ENCODE assay signal across 1 cellular context in the genomic region with DNA sequence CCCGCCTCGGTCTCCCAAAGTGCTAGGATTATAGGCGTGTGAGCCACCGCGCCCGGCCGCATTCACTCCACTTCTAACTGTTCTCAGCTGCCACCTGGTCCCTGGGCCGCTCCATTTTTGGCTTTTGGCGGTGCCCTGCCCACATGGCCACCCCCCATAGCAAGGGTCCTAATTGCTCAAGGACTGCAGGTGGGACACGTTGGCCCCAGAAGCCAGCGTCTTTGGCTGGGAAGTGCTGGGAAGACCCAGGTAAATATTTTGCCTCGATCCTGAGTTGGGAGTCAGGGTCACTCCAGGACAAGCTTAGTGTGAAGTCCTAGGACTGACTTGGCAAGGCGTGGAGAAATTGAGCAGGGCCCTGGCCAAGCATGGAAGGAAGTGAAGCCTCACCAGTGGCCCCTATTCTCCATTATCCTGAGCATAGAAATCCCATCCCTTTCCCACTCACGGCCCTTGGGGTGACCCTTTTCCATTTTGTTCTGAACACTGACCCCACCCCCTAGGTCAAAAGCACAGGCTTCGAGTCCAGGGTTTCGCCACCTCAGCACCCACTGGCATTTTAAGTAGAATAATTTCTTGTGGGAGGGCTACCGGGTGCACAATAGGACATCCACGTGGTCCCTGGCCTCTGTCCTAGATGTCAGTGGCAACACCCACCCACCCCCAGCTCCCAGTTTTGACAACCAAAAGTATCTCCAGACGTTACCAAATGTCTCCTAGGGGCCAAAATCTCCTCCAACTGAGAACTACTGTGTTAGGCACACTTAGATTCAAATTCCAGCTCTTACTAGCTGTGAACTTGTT.
TF ChIP-seq lines count a peak whose summit lies in the region.

No MANE protein-coding gene starts in this region.

TF ChIP-seq in SK-N-SH treated with all-trans-retinoic acid at 6 μM for 48 hours, 23 proteins besides CTCF, POLR2A, EP300 and RAD21 (continued from another document):
- TF ChIP-seq TSHZ2 (CRISPR knock-in tag; IDR thresholded peaks at IDR 0.05) = no peak
- no peak for TF ChIP-seq TCF4 (CRISPR knock-in tag; IDR thresholded peaks at IDR 0.05; ENCODE audit: borderline replicate concordance)
- TF ChIP-seq ZFP3 (CRISPR knock-in tag; IDR thresholded peaks at IDR 0.05) = no peak
- no peak for TF ChIP-seq ZNF70 (CRISPR knock-in tag; IDR thresholded peaks at IDR 0.05)
- no peak for TF ChIP-seq CREB5 (CRISPR knock-in tag; IDR thresholded peaks at IDR 0.05; ENCODE audit: low read depth)
TF ChIP-seq in SK-N-SH treated with all-trans-retinoic acid at 6 μM for 48 hours: peak in this region for 0.
